In genomic region chr17:52759864-52760263, GRCh38 we compare ENCODE assay signal across 32 cellular contexts.
"Had no signal": no experiment of that assay in that cellular context is flagged by ENCODE, and none has a peak within 500 bp of the region (broad histone marks: within the 10 kb centered on the region; RNA-seq: fewer than 3 reads in every experiment).

No MANE protein-coding gene starts in this region.

- H3K27me3 ChIP-seq: adrenal gland, ascending aorta, cardiac muscle cell had no signal

- ATAC-seq: activated CD8-positive, alpha-beta T cell treated with anti-CD3 and anti-CD28 coated beads for 36 hours; activated naive CD4-positive, alpha-beta T cell treated with anti-CD3 and anti-CD28 coated beads, Interleukin-2, amount 50 U/mL, for 72 hours; activated T-cell treated with anti-CD3 and anti-CD28 coated beads, Interleukin-2, amount 50 U/mL, for 4 hours; activated T-cell treated with anti-CD3 and anti-CD28 coated beads, Interleukin-2, amount 50 U/mL, for 72 hours; activated T-helper 17 cell treated with anti-CD3 and anti-CD28 coated beads, Interleukin-2, amount 50 U/mL, for 72 hours had no signal

- H3K4me3 ChIP-seq: adrenal gland, ascending aorta, cardiac muscle cell had no signal

- H3K36me3 ChIP-seq: adrenal gland, ascending aorta, cardiac muscle cell had no signal

- H3K9me3 ChIP-seq: adrenal gland, ascending aorta had no signal

- H3K27ac ChIP-seq: adrenal gland, ascending aorta, cardiac muscle cell, VCaP had no signal

- DNase-seq: activated B cell treated with CpG ODN at 0.5 μM for 24 hours; activated CD4-positive, alpha-beta memory T cell treated with anti-CD3 and anti-CD28 coated beads for 36 hours; activated CD4-positive, alpha-beta T cell treated with anti-CD3 and anti-CD28 coated beads for 4 hours; activated CD4-positive, alpha-beta T cell treated with anti-CD3 and anti-CD28 coated beads, Interleukin-2, amount 10 ng/mL, durations not matched to agents 24 days and 14 days; activated CD4-positive, alpha-beta T cell treated with anti-CD3 and anti-CD28 coated beads, Interleukin-2, amount 50 U/mL, for 1 hour; activated CD4-positive, alpha-beta T cell treated with anti-CD3 and anti-CD28 coated beads, Interleukin-2, amount 50 U/mL, for 4 hours; activated CD4-positive, CD25-positive, alpha-beta regulatory T cell treated with anti-CD3 and anti-CD28 coated beads, Interleukin-2, amount 50 U/mL, for 72 hours; activated CD8-positive, alpha-beta memory T cell treated with anti-CD3 and anti-CD28 coated beads, Interleukin-2, amount 50 U/mL, for 4 hours; activated CD8-positive, alpha-beta T cell treated with anti-CD3 and anti-CD28 coated beads for 36 hours; activated effector memory CD4-positive, alpha-beta T cell treated with anti-CD3 and anti-CD28 coated beads, Interleukin-2, amount 50 U/mL, for 16 hours; activated gamma-delta T cell treated with Interleukin-2 at 50 U/mL for 16 hours; activated naive CD4-positive, alpha-beta T cell; activated naive CD4-positive, alpha-beta T cell treated with anti-CD3 and anti-CD28 coated beads for 36 hours; activated naive CD4-positive, alpha-beta T cell treated with anti-CD3 and anti-CD28 coated beads, Interleukin-2, amount 50 U/mL, for 16 hours; activated naive CD8-positive, alpha-beta T cell treated with anti-CD3 and anti-CD28 coated beads for 36 hours; activated T-cell treated with anti-CD3 and anti-CD28 coated beads for 4 hours; activated T-cell treated with anti-CD3 and anti-CD28 coated beads, Interleukin-2, amount 50 U/mL, for 1 hour; activated T-cell treated with anti-CD3 and anti-CD28 coated beads, Interleukin-2, amount 50 U/mL, for 4 hours; activated T-cell treated with anti-CD3 and anti-CD28 coated beads, Interleukin-2, amount 50 U/mL, for 72 hours; adrenal gland; amygdala; anterior cingulate cortex; caudate nucleus; SW 1271; T-helper 1 cell; T-helper 2 cell; T-helper 9 cell had no signal

- H3K4me1 ChIP-seq: adrenal gland, ascending aorta had no signal
